In genomic region chr1:46878173-46878782, GRCh38 we compare ENCODE assay signal across 8 cellular contexts.
A peak's percentile ranks its signal among the peaks of the same experiment; 100 is the strongest.
DNase-seq lines count a peak whose midpoint lies in the region; ATAC-seq, FAIRE-seq and TF ChIP-seq lines count a peak whose summit lies in the region.
"Not testable (repeated sequence)": the region's sequence is repeated elsewhere in the genome, so short reads cannot be mapped to it uniquely, and the experiment has no call there.

No MANE protein-coding gene starts in this region.

- not testable (repeated sequence) for H4K20me1 ChIP-seq in PC-9 (ENCODE audit: insufficient read depth)

- H3F3A ChIP-seq in PC-9 (ENCODE audit: insufficient read depth, low read depth) = not testable (repeated sequence)

- H3K36me3 ChIP-seq in PC-9 (ENCODE audit: low read depth); small intestine (ENCODE audit: control insufficient read depth in 2 of 2, insufficient read depth in 2 of 2, low read length in 2 of 2): not testable (repeated sequence)

- DNase-seq in AG10803 (ENCODE audit: low read depth) (peak; percentile 22), NB4 (ENCODE audit: low read depth) (peak; percentile 43), PC-9 (peak in 1 of 2 experiments; percentile 15), activated T-cell treated with anti-CD3 and anti-CD28 coated beads for 4 hours (peak; percentile 5), epithelial cell of esophagus (ENCODE audit: low read depth) (peak; percentile 42), small intestine (peak; percentile 22)
- not testable (repeated sequence) for DNase-seq in left lobe of liver (ENCODE audit: low spot score)

- H3K27me3 ChIP-seq in PC-9 (ENCODE audit: insufficient read depth, low read depth); small intestine (ENCODE audit: control insufficient read depth in 2 of 2, insufficient read depth in 2 of 2, low read length in 2 of 2): not testable (repeated sequence)

- peak; percentile 89 for FAIRE-seq in small intestine (lab: Jason Lieb, UNC)

- TF ChIP-seq CTCF in AG10803 (conservative IDR thresholded peaks at IDR 0.05; ENCODE audit: low read length) = peak; percentile 51
- peak; percentile 20; the same call in 1 of the 2 replicates for TF ChIP-seq CTCF in GM12875 (IDR thresholded peaks at IDR 0.05; ENCODE audit: borderline replicate concordance, insufficient read depth, low read depth, low read length)
- TF ChIP-seq CTCF in NB4 (IDR thresholded peaks at IDR 0.05; ENCODE audit: low read depth, low read length) = peak; percentile 26
- peak; percentile 77 for TF ChIP-seq CTCF in PC-9 (conservative IDR thresholded peaks at IDR 0.05)
- peak; percentile 41 for TF ChIP-seq CTCF in epithelial cell of esophagus (IDR thresholded peaks at IDR 0.05; ENCODE audit: insufficient read depth, low read depth, low read length, missing control alignments)

- peak; percentile 85 for ATAC-seq in left lobe of liver

- intact Hi-C loops in PC-9 (cut with micrococcal nuclease; ENCODE audit: unreplicated experiment) = not testable (repeated sequence)

- not testable (repeated sequence) for H3K79me2 ChIP-seq in PC-9 (ENCODE audit: low read depth)

- not testable (repeated sequence) for TF ChIP-seq POLR2A in NB4 (IDR thresholded peaks at IDR 0.05; ENCODE audit: extremely low read depth, insufficient read length)

- H2AFZ ChIP-seq in PC-9 = not testable (repeated sequence)

- H3K9me3 ChIP-seq in PC-9 (ENCODE audit: insufficient read depth, low read depth); small intestine (ENCODE audit: control insufficient read depth, low read depth): not testable (repeated sequence)

- POLR2A ChIA-PET in PC-9 (lab: Charles Lee; ENCODE audit: unreplicated experiment) = not testable (repeated sequence)

- not testable (repeated sequence) for H3K27ac ChIP-seq in PC-9; small intestine (ENCODE audit: low read depth in 1 of 2, low read length in 1 of 2)

- H3K9me2 ChIP-seq in PC-9 (ENCODE audit: insufficient read depth) = not testable (repeated sequence)

- H3K4me3 ChIP-seq in AG10803 (ENCODE audit: low read length); GM12875 (ENCODE audit: low read depth, low read length); NB4 (ENCODE audit: low read depth, low read length); PC-9; epithelial cell of esophagus (ENCODE audit: low read length); small intestine (ENCODE audit: low read depth in 1 of 2, low read length in 2 of 2): not testable (repeated sequence)

- 36 to 39% (median 38%) methylated on average over 3 of the region's 3 CpGs for WGBS in small intestine, 3 donors

- not testable (repeated sequence) for H3K4me1 ChIP-seq in PC-9 (replicated peaks; ENCODE audit: insufficient read depth); small intestine (ENCODE audit: control insufficient read depth in 2 of 2, insufficient read depth in 1 of 2, low read depth in 1 of 2, low read length in 1 of 2)

- BruUV-seq in PC-9 (replicated peaks; lab: Mats Ljungman, UMichigan) = not testable (repeated sequence)

- CTCF ChIA-PET in PC-9 (lab: Charles Lee) = not testable (repeated sequence)

- H3K4me2 ChIP-seq in PC-9 = not testable (repeated sequence)

Comparison
In these comparisons a context has a peak if more than half of its experiments do, and no peak if none do; other contexts are left out.
1. CTCF ChIP-seq: peak in every context shown above with its lines; median percentile 77 in PC-9; 51 in AG10803; 41 in epithelial cell of esophagus; 26 in NB4; 20 in GM12875.